In the genomic region with DNA sequence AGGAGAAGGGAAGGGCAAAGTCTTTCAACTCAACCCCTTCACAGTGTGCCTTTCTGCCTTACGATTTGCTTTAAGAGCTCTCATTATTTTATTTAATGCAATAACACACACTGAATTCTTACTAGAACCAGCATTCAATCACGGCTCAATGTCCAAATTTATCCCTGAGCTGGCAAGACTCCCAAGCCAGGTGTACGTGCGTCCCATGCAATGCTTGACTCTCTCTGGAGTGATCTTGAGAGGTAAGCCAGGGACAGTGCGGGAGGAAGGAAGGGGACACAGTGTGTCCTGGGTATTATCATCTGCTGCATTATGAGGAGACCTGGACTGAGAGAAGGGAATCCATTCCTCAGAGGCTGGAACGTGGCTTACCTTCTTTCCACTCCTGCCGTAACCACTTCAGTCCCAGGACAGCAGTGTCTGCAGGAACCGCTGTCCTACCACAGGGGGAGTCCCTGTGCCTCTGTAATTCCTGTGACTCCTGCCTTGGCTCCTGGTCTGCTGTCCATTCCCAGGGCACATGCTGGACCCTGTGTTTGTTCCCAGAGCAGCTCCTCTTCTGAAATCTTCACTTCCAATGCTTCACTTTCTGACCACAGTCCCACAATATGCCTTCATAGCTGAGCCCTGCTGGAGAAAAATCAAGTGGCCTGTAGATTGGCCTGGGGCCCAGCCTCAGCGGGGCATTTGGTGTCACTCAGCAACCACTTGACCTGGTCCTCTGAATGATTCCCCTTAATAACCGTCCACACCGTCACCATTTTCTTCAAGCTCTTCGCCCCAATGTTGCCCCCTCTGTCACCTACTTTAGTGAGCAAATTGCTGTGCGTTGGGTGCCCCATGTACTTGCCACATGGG, we compare ENCODE assay signal across 21 cellular contexts. TPM values are rescaled to one million over a fixed set of nuclear protein-coding genes. Genes with fewer than 3 reads are reported as not detected.
DNase-seq lines count a peak whose midpoint lies in the region; ATAC-seq and TF ChIP-seq lines count a peak whose summit lies in the region.
"Had no signal": no experiment of that assay in that cellular context is flagged by ENCODE, and none has a peak within 500 bp of the region (broad histone marks: within the 10 kb centered on the region; RNA-seq: fewer than 3 reads in every experiment).

No MANE protein-coding gene starts in this region.

- H3K4me1 ChIP-seq in PC-3 (ENCODE audit: insufficient read depth, low read length) = no peaks in the 10 kb centered on the region
- H3K4me1 ChIP-seq in psoas muscle = no peaks in the 10 kb centered on the region
- H3K4me1 ChIP-seq: adrenal gland, esophagus squamous epithelium, stomach had no signal

- peak; percentile 29; the same call in 1 of the 2 replicates for ATAC-seq in PC-3
- ATAC-seq in left ventricle myocardium superior = peak; percentile 61
- peak in 3 of 4 donors; percentile 68 to 71 (median 69) for ATAC-seq in psoas muscle
- ATAC-seq in HG03280 (IDR thresholded peaks at IDR 0.05; ENCODE audit: unreplicated experiment) = no peak
- ATAC-seq: T-cell had no signal

- H3K9me3 ChIP-seq in PC-3 (ENCODE audit: low read length) (no peaks in the 10 kb centered on the region), psoas muscle (peaks cover 4% of the 10 kb centered on the region)
- H3K9me3 ChIP-seq: adrenal gland, stomach had no signal

- no peaks in the 10 kb centered on the region for H4K20me1 ChIP-seq in PC-3 (ENCODE audit: low read length)

- no peaks in the 10 kb centered on the region for H3F3A ChIP-seq in PC-3 (ENCODE audit: low read length, unreplicated experiment)

- H3K36me3 ChIP-seq in PC-3 (ENCODE audit: low read depth, low read length) = no peaks in the 10 kb centered on the region
- H3K36me3 ChIP-seq in psoas muscle (ENCODE audit: insufficient read depth in 1 of 2, low read depth in 1 of 2) = no peaks in the 10 kb centered on the region
- H3K36me3 ChIP-seq: adrenal gland, esophagus squamous epithelium, stomach had no signal

- CTCF ChIA-PET in PC-3 (lab: Charles Lee) = no interaction called here

- POLR2A ChIA-PET in PC-3 (lab: Charles Lee; ENCODE audit: unreplicated experiment) = no interaction called here

- H3K4me3 ChIP-seq in PC-3 (ENCODE audit: low read length) (no peak overlapping the region), psoas muscle (no peak overlapping the region)
- H3K4me3 ChIP-seq: adrenal gland, esophagus squamous epithelium, GM23248, smooth muscle cell, stomach had no signal

- no peaks in the 10 kb centered on the region for H3K9me2 ChIP-seq in PC-3 (replicated peaks; ENCODE audit: low read length)

- H3K27me3 ChIP-seq in PC-3 (ENCODE audit: low read length) (peaks cover 66% of the 10 kb centered on the region), psoas muscle (ENCODE audit: insufficient read depth in 3 of 3, low read length in 2 of 3) (no peaks in the 10 kb centered on the region)
- H3K27me3 ChIP-seq: adrenal gland had no signal

- H2AFZ ChIP-seq in PC-3 (ENCODE audit: low read length) = no peak overlapping the region
- H2AFZ ChIP-seq: GM23248 had no signal

- no peaks in the 10 kb centered on the region for H3K79me2 ChIP-seq in PC-3 (ENCODE audit: low read length)

- no peak overlapping the region for H3K9ac ChIP-seq in PC-3 (ENCODE audit: low read length)
- H3K9ac ChIP-seq: GM23248 had no signal

- intact Hi-C loops in PC-3 (cut with micrococcal nuclease) (no loop called here), left ventricle myocardium superior (cut with micrococcal nuclease) (no loop called here), psoas muscle (cut with DNase I) (no loop called here)

- H3K4me2 ChIP-seq in PC-3 (ENCODE audit: low read length) = no peak overlapping the region
- H3K4me2 ChIP-seq: smooth muscle cell had no signal

- H3K27ac ChIP-seq in PC-3 (ENCODE audit: low read length) (no peak overlapping the region), psoas muscle (no peak overlapping the region)
- H3K27ac ChIP-seq: adrenal gland, esophagus squamous epithelium, GM23248, stomach had no signal

- WGBS in psoas muscle, 3 donors = 46 to 59% (median 47%) methylated on average over 13 of the region's 13 CpGs

- no TSS peak for BruUV-seq in PC-3 (replicated peaks; lab: Mats Ljungman, UMichigan)

- TF ChIP-seq CTCF in PC-3 (conservative IDR thresholded peaks at IDR 0.05; ENCODE audit: low read depth, low read length) = peak; percentile 35; the same call in 1 of the 2 replicates
- TF ChIP-seq CTCF in psoas muscle (IDR thresholded peaks at IDR 0.05) = peak; percentile 11

- DNase-seq in NCI-H1417 (lab: John Stamatoyannopoulos, UW) = peak; percentile 14 to 80 (median 56)
- DNase-seq in NCI-H1417 treated with DMSO at 0.1 percent for 48 hours (lab: John Stamatoyannopoulos, UW) = no peak
- no peak for DNase-seq in PC-3
- peak; percentile 55 for DNase-seq in left ventricle myocardium superior
- DNase-seq in psoas muscle = no peak
- no peak for DNase-seq in NCI-H128 (lab: John Stamatoyannopoulos, UW; ENCODE audit: unreplicated experiment)
- no peak for DNase-seq in glomerular visceral epithelial cell (ENCODE audit: extremely low spot score)
- DNase-seq: activated CD4-positive, alpha-beta T cell treated with anti-CD3 and anti-CD28 coated beads for 48 hours; CD8-positive, alpha-beta memory T cell; esophagus squamous epithelium; GM23248; hippocampal formation; mesenchymal stem cell; NCI-H345; occipital lobe; stomach; T-cell had no signal

RNA-seq across cellular contexts. Expression of a gene that starts 28.6 kb away (rescaled TPM):
- total RNA-seq in PC-3 (2014; rRNA removed) = 0.40 and 0.58 TPM in 2 replicates
- 1.3 TPM for total RNA-seq in left ventricle myocardium superior
- 1 to 10 TPM in 3 of 4 donors, under 1 TPM in 1; 0.34 to 1.5 (median 1.2) TPM for total RNA-seq in psoas muscle
- polyA plus RNA-seq in psoas muscle = under 1 TPM; 0.69 to 0.96 (median 0.86) TPM
- total RNA-seq: CD8-positive, alpha-beta memory T cell; M059J had no signal
- polyA plus RNA-seq: GM23248, smooth muscle cell had no signal

Comparison
In these comparisons a context has a peak if more than half of its experiments do, and no peak if none do; other contexts are left out.
1. DNase-seq: peak in NCI-H1417 (3 of 3) and left ventricle myocardium superior (single experiment); none in NCI-H1417 treated with DMSO at 0.1 percent for 48 hours (single experiment), PC-3 (single experiment), psoas muscle (0 of 2), NCI-H128 (single experiment) and glomerular visceral epithelial cell (single experiment).